In the genomic region with DNA sequence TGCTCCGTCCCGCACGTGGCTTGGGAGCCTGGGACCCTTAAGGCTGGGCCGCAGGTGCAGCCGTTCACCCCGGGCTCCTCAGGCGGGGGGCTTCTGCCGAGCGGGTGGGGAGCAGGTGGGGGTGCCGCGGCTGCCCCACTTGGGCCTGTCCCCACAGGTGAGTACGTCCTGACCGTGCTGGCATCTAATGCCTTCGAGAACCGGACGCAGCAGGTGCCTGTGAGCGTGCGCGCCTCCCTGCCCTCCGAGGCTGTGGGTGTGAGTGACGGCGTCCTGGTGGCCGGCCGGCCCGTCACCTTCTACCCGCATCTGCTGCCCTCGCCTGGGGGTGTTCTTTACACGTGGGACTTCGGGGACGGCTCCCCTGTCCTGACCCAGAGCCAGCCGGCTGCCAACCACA, we compare ENCODE assay signal across 7 cellular contexts. TPM values are rescaled to one million over a fixed set of nuclear protein-coding genes. Genes with fewer than 3 reads are reported as not detected.
DNase-seq lines count a peak whose midpoint lies in the region; ATAC-seq, FAIRE-seq and TF ChIP-seq lines count a peak whose summit lies in the region.
"Not testable (repeated sequence)": the region's sequence is repeated elsewhere in the genome, so short reads cannot be mapped to it uniquely, and the experiment has no call there.

No MANE protein-coding gene starts in this region.

- not testable (repeated sequence) for FAIRE-seq in pancreas (lab: Jason Lieb, UNC)

- no CpG with 5 or more reads among the region's 31 CpGs for WGBS in gastroesophageal sphincter (ENCODE audit: low coverage in 1 of 2), 2 donors
- WGBS in heart left ventricle, 4 donors: 83 to 98% (median 90%) methylated on average over 11 to 14 of the region's 31 CpGs
- WGBS in pancreas, 2 donors: 87 to 88% methylated on average over 7 to 14 of the region's 31 CpGs
- no CpG with 5 or more reads among the region's 31 CpGs for WGBS in suprapubic skin

- not testable (repeated sequence) for H3K36me3 ChIP-seq in gastroesophageal sphincter, heart left ventricle, left lung, pancreas, suprapubic skin

- not testable (repeated sequence) for H3K27ac ChIP-seq in gastroesophageal sphincter, heart left ventricle, left lung, pancreas, suprapubic skin

- not testable (repeated sequence) for TF ChIP-seq CTCF in WTC11 (IDR thresholded peaks at IDR 0.05); gastroesophageal sphincter (IDR thresholded peaks at IDR 0.05); heart left ventricle (IDR thresholded peaks at IDR 0.05); left lung (IDR thresholded peaks at IDR 0.05); pancreas (IDR thresholded peaks at IDR 0.05); suprapubic skin (IDR thresholded peaks at IDR 0.05)

- not testable (repeated sequence) for H3K4me3 ChIP-seq in gastroesophageal sphincter, heart left ventricle, left lung, pancreas, suprapubic skin

- POLR2A ChIA-PET in WTC11 (lab: Charles Lee): not testable (repeated sequence)

- H3K27me3 Mint-ChIP-seq in WTC11 (ENCODE audit: low read depth): not testable (repeated sequence)

- not testable (repeated sequence) for TF ChIP-seq POLR2A in gastroesophageal sphincter (IDR thresholded peaks at IDR 0.05); heart left ventricle (IDR thresholded peaks at IDR 0.05); suprapubic skin (IDR thresholded peaks at IDR 0.05)

- CTCF ChIA-PET in WTC11 (lab: Charles Lee): not testable (repeated sequence)

- intact Hi-C loops in heart left ventricle (cut with DNase I); left lung (cut with DNase I); pancreas (cut with DNase I): not testable (repeated sequence)

- H3K27ac Mint-ChIP-seq in WTC11: not testable (repeated sequence)

- H3K4me3 Mint-ChIP-seq in WTC11: not testable (repeated sequence)

- not testable (repeated sequence) for H3K4me1 Mint-ChIP-seq in WTC11

- H3K36me3 Mint-ChIP-seq in WTC11: not testable (repeated sequence)

- H3K9me3 Mint-ChIP-seq in WTC11: not testable (repeated sequence)

- not testable (repeated sequence) for H3K4me1 ChIP-seq in gastroesophageal sphincter, heart left ventricle, left lung, pancreas, suprapubic skin

- not testable (repeated sequence) for H3K27me3 ChIP-seq in gastroesophageal sphincter, heart left ventricle, left lung, pancreas, suprapubic skin

- not testable (repeated sequence) for H3K9me3 ChIP-seq in gastroesophageal sphincter, heart left ventricle, left lung, pancreas, suprapubic skin

- DNase-seq in WTC11 (ENCODE audit: low spot score) (peak; percentile 3), heart left ventricle (peak in 3 of 5 donors; percentile 4 to 29 (median 5)), left lung (peak; percentile 3 to 26), pancreas (peak in 4 of 6 donors; percentile 3 to 33 (median 14)), suprapubic skin (ENCODE audit: low spot score in 2 of 2) (peak; percentile 20 to 44)
- DNase-seq in activated T-cell treated with anti-CD3 and anti-CD28 coated beads, Interleukin-2, amount 50 U/mL, for 1 hour: peak; percentile 7

- ATAC-seq in WTC11, heart left ventricle, left lung, pancreas: not testable (repeated sequence)
- ATAC-seq in gastroesophageal sphincter: peak; percentile 10

- TF ChIP-seq EP300 in gastroesophageal sphincter (IDR thresholded peaks at IDR 0.05); suprapubic skin (IDR thresholded peaks at IDR 0.05): not testable (repeated sequence)

RNA-seq across cellular contexts. Expression of a gene that starts 15.3 kb away (rescaled TPM):
- 4.9 to 8.5 TPM (median 7.1 TPM) in 3 replicates for total RNA-seq in WTC11 (2021)
- total RNA-seq in gastroesophageal sphincter: 1 to 10 TPM in 2 of 4 donors, not detected in 2; 2.7 to 3.0 TPM
- 1 to 10 TPM in 7 of 9 donors, under 1 TPM in 2; 0.21 to 5.2 (median 1.7) TPM for total RNA-seq in heart left ventricle
- 1 to 10 TPM; 3.5 to 5.2 TPM for polyA plus RNA-seq in heart left ventricle
- total RNA-seq in left lung: 1 to 10 TPM; 4.9 to 6.0 TPM
- total RNA-seq in pancreas: 1 to 10 TPM; 1.6 to 6.6 (median 3.8) TPM
- polyA plus RNA-seq in pancreas: 10 to 100 TPM; 35.4 to 47.1 TPM
- 10 to 100 TPM in 1 of 4 donors, 1 to 10 TPM in 3; 4.9 to 11.7 (median 9.8) TPM for total RNA-seq in suprapubic skin
